15 cellular contexts compared by ENCODE assay signal in genomic region chr3:112602217-112602838, GRCh38. TPM values are rescaled to one million over a fixed set of nuclear protein-coding genes. Genes with fewer than 3 reads are reported as not detected.
DNase-seq lines count a peak whose midpoint lies in the region; ATAC-seq and TF ChIP-seq lines count a peak whose summit lies in the region.
"Had no signal": no experiment of that assay in that cellular context is flagged by ENCODE, and none has a peak within 500 bp of the region (broad histone marks: within the 10 kb centered on the region; RNA-seq: fewer than 3 reads in every experiment).

No MANE protein-coding gene starts in this region.

- intact Hi-C loops in activated CD4-positive, alpha-beta T cell treated with anti-CD3 and anti-CD28 coated beads, Interleukin-2, amount 10 ng/mL, durations not matched to agents 24 days and 14 days (cut with micrococcal nuclease): no loop called here

- H3K27ac Mint-ChIP-seq in activated CD4-positive, alpha-beta T cell treated with anti-CD3 and anti-CD28 coated beads, Interleukin-2, amount 10 ng/mL, durations not matched to agents 24 days and 14 days: no peak overlapping the region
- H3K27ac Mint-ChIP-seq in HFFc6: no peak overlapping the region; the same call in 1 of the 2 replicates
- H3K27ac Mint-ChIP-seq: memory B cell had no signal

- DNase-seq in activated CD4-positive, alpha-beta T cell treated with anti-CD3 and anti-CD28 coated beads, Interleukin-2, amount 10 ng/mL, durations not matched to agents 24 days and 14 days: peak; percentile 16
- no peak for DNase-seq in activated CD4-positive, alpha-beta T cell treated with anti-CD3 and anti-CD28 coated beads, Interleukin-2, amount 50 U/mL, for 4 hours
- DNase-seq in HFFc6 (no peak), NCI-H1092 (lab: John Stamatoyannopoulos, UW) (no peak)
- DNase-seq: activated CD4-positive, alpha-beta T cell treated with anti-CD3 and anti-CD28 coated beads, Interleukin-2, amount 50 U/mL, for 1 hour; DND-41; effector memory CD8-positive, alpha-beta T cell; NCI-H187 treated with DMSO at 0.1 percent for 48 hours; trophoblast cell had no signal

- no peaks in the 10 kb centered on the region for H3K9me3 Mint-ChIP-seq in activated CD4-positive, alpha-beta T cell treated with anti-CD3 and anti-CD28 coated beads, Interleukin-2, amount 10 ng/mL, durations not matched to agents 24 days and 14 days
- no peaks in the 10 kb centered on the region for H3K9me3 Mint-ChIP-seq in HFFc6
- H3K9me3 Mint-ChIP-seq: effector memory CD8-positive, alpha-beta T cell; memory B cell had no signal

- no peaks in the 10 kb centered on the region for H3K9me3 ChIP-seq in neutrophil
- H3K9me3 ChIP-seq in gastroesophageal sphincter: no peaks in the 10 kb centered on the region
- H3K9me3 ChIP-seq: A549 had no signal

- H3K4me1 ChIP-seq in neutrophil (ENCODE audit: control insufficient read depth in 1 of 2, insufficient read depth in 1 of 2, low read depth in 1 of 2, low read length in 1 of 2) (peaks cover 20 to 35% of the 10 kb centered on the region in 2 experiments), gastroesophageal sphincter (no peaks in the 10 kb centered on the region)
- H3K4me1 ChIP-seq: A549 had no signal

- peak overlapping the region; percentile 67 for H3K27ac ChIP-seq in neutrophil
- H3K27ac ChIP-seq in gastroesophageal sphincter: no peak overlapping the region
- H3K27ac ChIP-seq: A549 had no signal

- TF ChIP-seq EP300 in gastroesophageal sphincter (IDR thresholded peaks at IDR 0.05): no peak

- H3K36me3 ChIP-seq in neutrophil (no peaks in the 10 kb centered on the region), gastroesophageal sphincter (peaks cover 0 to 81% of the 10 kb centered on the region in 2 donors)

- no peak for TF ChIP-seq CTCF in neutrophil (IDR thresholded peaks at IDR 0.05)
- no peak for TF ChIP-seq CTCF in gastroesophageal sphincter (IDR thresholded peaks at IDR 0.05)
- no peak for TF ChIP-seq CTCF in HFFc6 (IDR thresholded peaks at IDR 0.05)

- peaks cover 5% of the 10 kb centered on the region for H3K27me3 Mint-ChIP-seq in activated CD4-positive, alpha-beta T cell treated with anti-CD3 and anti-CD28 coated beads, Interleukin-2, amount 10 ng/mL, durations not matched to agents 24 days and 14 days
- no peaks in the 10 kb centered on the region; the same call in 1 of the 2 replicates for H3K27me3 Mint-ChIP-seq in HFFc6 (ENCODE audit: insufficient read depth)

- H3K27me3 ChIP-seq in neutrophil: peaks cover 4% of the 10 kb centered on the region
- H3K27me3 ChIP-seq in gastroesophageal sphincter: no peaks in the 10 kb centered on the region

- no peak overlapping the region for H3K4me3 ChIP-seq in neutrophil (ENCODE audit: low read depth in 1 of 2, low read length in 1 of 2)
- no peak overlapping the region for H3K4me3 ChIP-seq in gastroesophageal sphincter
- H3K4me3 ChIP-seq: A549 had no signal

- ATAC-seq in GM21447 (IDR thresholded peaks at IDR 0.05; ENCODE audit: unreplicated experiment) (peak; percentile 83), HG03095 (IDR thresholded peaks at IDR 0.05; ENCODE audit: unreplicated experiment) (peak; percentile 81), gastroesophageal sphincter (no peak)
- ATAC-seq: A549; effector memory CD8-positive, alpha-beta T cell had no signal

- no peak for TF ChIP-seq POLR2A in gastroesophageal sphincter (IDR thresholded peaks at IDR 0.05)

- H3K36me3 Mint-ChIP-seq in activated CD4-positive, alpha-beta T cell treated with anti-CD3 and anti-CD28 coated beads, Interleukin-2, amount 10 ng/mL, durations not matched to agents 24 days and 14 days (ENCODE audit: low read depth): no peaks in the 10 kb centered on the region
- H3K36me3 Mint-ChIP-seq in HFFc6 (ENCODE audit: low read depth): peaks cover 25% of the 10 kb centered on the region

- H3K4me1 Mint-ChIP-seq in activated CD4-positive, alpha-beta T cell treated with anti-CD3 and anti-CD28 coated beads, Interleukin-2, amount 10 ng/mL, durations not matched to agents 24 days and 14 days: peaks cover 14% of the 10 kb centered on the region
- H3K4me1 Mint-ChIP-seq in HFFc6 (ENCODE audit: low read depth): peaks cover 36% of the 10 kb centered on the region

- H3K4me3 Mint-ChIP-seq in activated CD4-positive, alpha-beta T cell treated with anti-CD3 and anti-CD28 coated beads, Interleukin-2, amount 10 ng/mL, durations not matched to agents 24 days and 14 days: no peak overlapping the region
- no peak overlapping the region for H3K4me3 Mint-ChIP-seq in HFFc6
- H3K4me3 Mint-ChIP-seq: effector memory CD8-positive, alpha-beta T cell; memory B cell had no signal

RNA-seq across cellular contexts. Expression of gene CCDC80, which starts 38.6 kb away (rescaled TPM):
- not detected in 2 replicates for total RNA-seq in activated CD4-positive, alpha-beta T cell treated with anti-CD3 and anti-CD28 coated beads, Interleukin-2, amount 10 ng/mL, durations not matched to agents 24 days and 14 days
- total RNA-seq in gastroesophageal sphincter: 100 to 1,000 TPM in 2 of 4 donors, 10 to 100 TPM in 2; 30.8 to 208 (median 138) TPM
- total RNA-seq in HFFc6 (2021; fragmentation: NEBNext Ultra II Directional; extraction: Animal tissue kit (Norgen Biotek cat#: 25700)): 100 to 1,000 TPM; 326 to 388 (median 358) TPM

RNA-seq across cellular contexts. Expression of gene SLC35A5, which starts 40.5 kb away (rescaled TPM):
- 15.5 and 16.3 TPM in 2 replicates for total RNA-seq in activated CD4-positive, alpha-beta T cell treated with anti-CD3 and anti-CD28 coated beads, Interleukin-2, amount 10 ng/mL, durations not matched to agents 24 days and 14 days
- total RNA-seq in gastroesophageal sphincter: 10 to 100 TPM; 20.7 to 29.7 (median 25.4) TPM
- total RNA-seq in HFFc6 (2021; fragmentation: NEBNext Ultra II Directional; extraction: Animal tissue kit (Norgen Biotek cat#: 25700)): 10 to 100 TPM; 29.2 to 37.3 (median 35.0) TPM

RNA-seq across cellular contexts. Expression of gene ATG3, which starts 40.6 kb away (rescaled TPM):
- total RNA-seq in activated CD4-positive, alpha-beta T cell treated with anti-CD3 and anti-CD28 coated beads, Interleukin-2, amount 10 ng/mL, durations not matched to agents 24 days and 14 days: 66.9 and 69.1 TPM in 2 replicates
- 10 to 100 TPM; 41.7 to 55.1 (median 44.3) TPM for total RNA-seq in gastroesophageal sphincter
- 10 to 100 TPM; 61.8 to 75.9 (median 71.5) TPM for total RNA-seq in HFFc6 (2021; fragmentation: NEBNext Ultra II Directional; extraction: Animal tissue kit (Norgen Biotek cat#: 25700))

Comparison
In these comparisons a context has a peak if more than half of its experiments do, and no peak if none do; other contexts are left out.
1. RNA of gene CCDC80, which starts 38.6 kb away (total RNA-seq): 326 to 388 TPM in HFFc6 and 30.8 to 208 TPM in gastroesophageal sphincter; not detected in activated CD4-positive, alpha-beta T cell treated with anti-CD3 and anti-CD28 coated beads, Interleukin-2, amount 10 ng/mL, durations not matched to agents 24 days and 14 days; every median in the first group is over 10 times any median in the second.